Comparison of ENCODE assay signal across 22 cellular contexts in the genomic region with DNA sequence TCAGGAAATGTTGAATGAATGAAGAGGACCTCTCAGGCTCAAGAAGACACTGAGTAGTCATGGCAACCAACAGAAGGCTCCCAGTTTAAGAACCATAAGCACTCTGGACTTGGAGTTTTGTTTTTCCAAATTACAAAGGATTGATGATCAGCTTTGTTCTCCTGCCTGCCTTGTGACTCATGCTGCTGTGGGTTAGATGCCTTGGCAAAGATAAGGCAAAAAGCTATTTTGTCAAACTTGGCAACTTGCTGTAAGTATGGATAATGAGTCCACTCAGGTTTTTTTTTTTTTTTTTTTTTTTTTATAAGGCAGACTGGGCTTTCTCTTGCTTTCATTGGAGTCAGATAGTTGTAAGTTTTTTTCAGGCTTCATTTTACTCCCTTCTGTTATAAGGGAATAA.
A peak's percentile ranks its signal among the peaks of the same experiment; 100 is the strongest.
DNase-seq lines count a peak whose midpoint lies in the region; ATAC-seq and TF ChIP-seq lines count a peak whose summit lies in the region.
"Had no signal": no experiment of that assay in that cellular context is flagged by ENCODE, and none has a peak within 500 bp of the region (broad histone marks: within the 10 kb centered on the region; RNA-seq: fewer than 3 reads in every experiment).

No MANE protein-coding gene starts in this region.

- H3K36me3 ChIP-seq in MG63 (no peaks in the 10 kb centered on the region), H7 (replicated peaks; ENCODE audit: control insufficient read depth, insufficient read depth, low read length) (no peaks in the 10 kb centered on the region)
- H3K36me3 ChIP-seq: lower lobe of right lung, suprapubic skin had no signal

- DNase-seq in Caki2 (ENCODE audit: low read depth) = peak; percentile 8
- DNase-seq in MG63 = peak; percentile 19
- peak; percentile 83 for DNase-seq in astrocyte of the cerebellum (ENCODE audit: low read depth)
- peak; percentile 73 for DNase-seq in islet precursor cell
- DNase-seq in H7 = no peak
- DNase-seq in retina = no peak
- DNase-seq: activated CD4-positive, alpha-beta memory T cell treated with anti-CD3 and anti-CD28 coated beads, Interleukin-2, amount 10 ng/mL, durations not matched to agents 7 days and 5 days; activated gamma-delta T cell; activated naive CD8-positive, alpha-beta T cell treated with anti-CD3 and anti-CD28 coated beads, Interleukin-2, amount 50 U/mL, for 24 hours; caudate nucleus; DMS 273 treated with DMSO at 0.1 percent for 48 hours; lower lobe of right lung; NCI-H1417 treated with DMSO at 0.1 percent for 48 hours; NCI-H2107; NCI-H524; RPMI8226; T-helper 9 cell had no signal

- in situ Hi-C loops in Caki2 (cut with HindIII; ENCODE audit: low pct_unique_long_range_greater_than_20kb, low sequenced_read_pairs) (no loop called here), astrocyte of the cerebellum (cut with HindIII; ENCODE audit: low sequenced_read_pairs) (no loop called here)

- no peak for TF ChIP-seq CTCF in astrocyte of the cerebellum (IDR thresholded peaks at IDR 0.05; ENCODE audit: low read depth, low read length, missing control alignments)

- H3K4me3 ChIP-seq in MG63 (no peak overlapping the region), astrocyte of the cerebellum (ENCODE audit: low read depth, low read length) (no peak overlapping the region), H7 (ENCODE audit: insufficient read depth, low read depth, low read length) (no peak overlapping the region)
- H3K4me3 ChIP-seq: hepatocyte, lower lobe of right lung, suprapubic skin had no signal

- ATAC-seq in GM21360 (IDR thresholded peaks at IDR 0.05; ENCODE audit: unreplicated experiment) (no peak), HG03280 (IDR thresholded peaks at IDR 0.05; ENCODE audit: unreplicated experiment) (no peak)
- ATAC-seq: activated CD4-positive, CD25-positive, alpha-beta regulatory T cell treated with anti-CD3 and anti-CD28 coated beads, Interleukin-2, amount 50 U/mL, for 24 hours; activated naive CD8-positive, alpha-beta T cell treated with anti-CD3 and anti-CD28 coated beads, Interleukin-2, amount 50 U/mL, for 24 hours; lower lobe of right lung had no signal

- H3K27me3 ChIP-seq in MG63 = peaks cover 7% of the 10 kb centered on the region
- H3K27me3 ChIP-seq in H7 (ENCODE audit: control insufficient read depth, insufficient read depth, low read length) = no peaks in the 10 kb centered on the region
- H3K27me3 ChIP-seq: hepatocyte, suprapubic skin had no signal

- no peaks in the 10 kb centered on the region for H3K9me3 ChIP-seq in MG63
- H3K9me3 ChIP-seq: lower lobe of right lung, suprapubic skin had no signal

Comparison
In these comparisons a context has a peak if more than half of its experiments do, and no peak if none do; other contexts are left out.
1. DNase-seq: peak in Caki2 (single experiment), MG63 (single experiment), astrocyte of the cerebellum (single experiment) and islet precursor cell (single experiment); none in H7 (single experiment) and retina (single experiment).